ENCODE assay signal across 9 cellular contexts in genomic region chr11:100776212-100776896, GRCh38.
DNase-seq lines count a peak whose midpoint lies in the region; ATAC-seq and TF ChIP-seq lines count a peak whose summit lies in the region.
"Had no signal": no experiment of that assay in that cellular context is flagged by ENCODE, and none has a peak within 500 bp of the region (broad histone marks: within the 10 kb centered on the region; RNA-seq: fewer than 3 reads in every experiment).

No MANE protein-coding gene starts in this region.

- no peaks in the 10 kb centered on the region for H3K36me3 Mint-ChIP-seq in HFFc6 (ENCODE audit: low read depth)
- H3K36me3 Mint-ChIP-seq in natural killer cell, result no peaks in the 10 kb centered on the region
- no peaks in the 10 kb centered on the region for H3K36me3 Mint-ChIP-seq in activated naive CD8-positive, alpha-beta T cell treated with anti-CD3 and anti-CD28 coated beads for 36 hours

- no peaks in the 10 kb centered on the region for H3K9me3 ChIP-seq in SJCRH30 (replicated peaks)

- H3K9me3 Mint-ChIP-seq in HFFc6 (no peaks in the 10 kb centered on the region), natural killer cell (no peaks in the 10 kb centered on the region)
- no peaks in the 10 kb centered on the region for H3K9me3 Mint-ChIP-seq in activated naive CD8-positive, alpha-beta T cell treated with anti-CD3 and anti-CD28 coated beads for 36 hours

- DNase-seq in HFFc6 (peak; percentile 38), astrocyte of the spinal cord (ENCODE audit: low read depth, low spot score) (peak; percentile 88), kidney glomerular epithelial cell (lab: John Stamatoyannopoulos, UW) (peak; percentile 94), stromal cell of bone marrow (ENCODE audit: low read depth) (peak; percentile 37), SJCRH30 (no peak), natural killer cell (no peak), HUDEP-2 (lab: John Stamatoyannopoulos, UW; ENCODE audit: unreplicated experiment in 76 of 76) (no peak)
- no peak for DNase-seq in activated naive CD8-positive, alpha-beta T cell treated with anti-CD3 and anti-CD28 coated beads for 36 hours
- DNase-seq: DMS 273 treated with DMSO at 0.1 percent for 48 hours had no signal

- no peak overlapping the region for H3K27ac ChIP-seq in SJCRH30

- intact Hi-C loops in natural killer cell (cut with micrococcal nuclease), result no loop called here

- no peak overlapping the region for H3K27ac Mint-ChIP-seq in HFFc6
- H3K27ac Mint-ChIP-seq in natural killer cell, result no peak overlapping the region
- H3K27ac Mint-ChIP-seq in activated naive CD8-positive, alpha-beta T cell treated with anti-CD3 and anti-CD28 coated beads for 36 hours, result no peak overlapping the region

- peaks cover 3% of the 10 kb centered on the region; the same call in 1 of the 2 replicates for H3K27me3 Mint-ChIP-seq in HFFc6 (ENCODE audit: insufficient read depth)
- no peaks in the 10 kb centered on the region for H3K27me3 Mint-ChIP-seq in natural killer cell (ENCODE audit: low read depth in 2 of 2)
- H3K27me3 Mint-ChIP-seq in activated naive CD8-positive, alpha-beta T cell treated with anti-CD3 and anti-CD28 coated beads for 36 hours, result no peaks in the 10 kb centered on the region

- ATAC-seq in natural killer cell, result no peak

- no peaks in the 10 kb centered on the region for H3K27me3 ChIP-seq in SJCRH30

- TF ChIP-seq CTCF in HFFc6 (IDR thresholded peaks at IDR 0.05) (no peak), astrocyte of the spinal cord (IDR thresholded peaks at IDR 0.05; ENCODE audit: low read depth, low read length) (no peak), natural killer cell (IDR thresholded peaks at IDR 0.05) (no peak)

- H3K4me3 ChIP-seq in astrocyte of the spinal cord (ENCODE audit: low read depth, low read length), result no peak overlapping the region
- H3K4me3 ChIP-seq in SJCRH30, result no peak overlapping the region

- H3K4me3 Mint-ChIP-seq in HFFc6 (no peak overlapping the region), natural killer cell (no peak overlapping the region)
- H3K4me3 Mint-ChIP-seq in activated naive CD8-positive, alpha-beta T cell treated with anti-CD3 and anti-CD28 coated beads for 36 hours, result no peak overlapping the region

- peaks cover 20% of the 10 kb centered on the region for H3K4me1 ChIP-seq in SJCRH30

- in situ Hi-C loops in astrocyte of the spinal cord (cut with HindIII; ENCODE audit: low sequenced_read_pairs), result no loop called here

- H3K4me1 Mint-ChIP-seq in HFFc6 (ENCODE audit: low read depth), result 0 out of 2 replicates have a peak, but pooled peaks cover 6% of the 10 kb centered on the region
- H3K4me1 Mint-ChIP-seq in natural killer cell, result peaks cover 5 to 14% of the 10 kb centered on the region in 2 donors
- no peaks in the 10 kb centered on the region for H3K4me1 Mint-ChIP-seq in activated naive CD8-positive, alpha-beta T cell treated with anti-CD3 and anti-CD28 coated beads for 36 hours

- H3K36me3 ChIP-seq in SJCRH30, result no peaks in the 10 kb centered on the region

Comparison
In these comparisons a context has a peak if more than half of its experiments do, and no peak if none do; other contexts are left out.
1. DNase-seq: peak in HFFc6 (single experiment), astrocyte of the spinal cord (single experiment), kidney glomerular epithelial cell (single experiment) and stromal cell of bone marrow (single experiment); none in SJCRH30 (0 of 2), natural killer cell (single experiment), activated naive CD8-positive, alpha-beta T cell treated with anti-CD3 and anti-CD28 coated beads for 36 hours (single experiment) and HUDEP-2 (0 of 76).